Comparison of ENCODE assay signal across 15 cellular contexts in the genomic region with DNA sequence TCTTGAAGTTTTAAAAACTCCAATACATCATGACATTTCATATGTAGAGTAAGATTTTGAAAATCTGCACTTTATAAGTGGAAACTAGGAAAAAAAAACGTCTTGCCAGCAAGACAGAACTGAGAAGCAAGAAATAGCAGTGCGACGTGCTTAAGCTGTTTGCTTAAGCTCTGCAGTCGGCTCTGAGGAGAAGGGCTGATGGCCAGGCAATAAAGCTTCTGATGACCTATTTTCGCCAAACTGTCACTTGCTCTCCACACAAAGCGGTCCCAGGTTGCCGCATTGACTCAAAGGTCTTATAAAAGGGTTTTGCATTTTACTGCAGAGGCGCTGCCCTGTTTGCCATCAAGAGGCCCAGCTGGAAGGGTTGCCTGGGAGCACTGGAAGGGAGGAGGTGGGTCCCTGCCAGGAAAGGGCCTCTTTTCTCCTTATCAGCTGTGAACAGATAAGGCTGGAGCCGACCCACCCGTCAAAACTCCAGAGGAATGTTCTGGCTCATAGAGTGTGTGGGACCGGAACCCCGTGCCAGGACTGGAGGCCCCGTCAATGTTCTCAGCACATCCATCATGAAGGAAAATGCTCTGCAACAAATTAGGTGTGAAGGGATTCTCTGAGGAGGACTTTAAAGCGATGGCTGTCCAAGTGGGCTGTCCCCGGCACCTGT. TPM values are rescaled to one million over a fixed set of nuclear protein-coding genes. Genes with fewer than 3 reads are reported as not detected.
DNase-seq lines count a peak whose midpoint lies in the region; ATAC-seq, FAIRE-seq and TF ChIP-seq lines count a peak whose summit lies in the region.
"Not testable (repeated sequence)": the region's sequence is repeated elsewhere in the genome, so short reads cannot be mapped to it uniquely, and the experiment has no call there.
"Had no signal": no experiment of that assay in that cellular context is flagged by ENCODE, and none has a peak within 500 bp of the region (broad histone marks: within the 10 kb centered on the region; RNA-seq: fewer than 3 reads in every experiment).

No MANE protein-coding gene starts in this region.

- FAIRE-seq in H1 (lab: Jason Lieb, UNC) = peak; percentile 58
- FAIRE-seq in pancreas (lab: Jason Lieb, UNC) = not testable (repeated sequence)

- not testable (repeated sequence) for H4K8ac ChIP-seq in H1 (ENCODE audit: extremely low read depth, insufficient read depth, low read length)

- not testable (repeated sequence) for H2AFZ ChIP-seq in H1 (ENCODE audit: low read length)

- not testable (repeated sequence) for H2BK15ac ChIP-seq in H1 (ENCODE audit: low read length)

- H3K27me3 ChIP-seq in H1 (replicated peaks in 1 of 4; ENCODE audit: control insufficient read depth in 3 of 4, extremely low read depth in 1 of 4, insufficient read depth in 3 of 4, low read length in 3 of 4); heart right ventricle; right cardiac atrium (ENCODE audit: control insufficient read depth, insufficient read depth); pancreas: not testable (repeated sequence)

- not testable (repeated sequence) for H4K20me1 ChIP-seq in H1 (replicated peaks in 1 of 2; ENCODE audit: control insufficient read depth in 1 of 2, insufficient read depth in 2 of 2, low read length in 2 of 2)

- TF ChIP-seq RAD21 in H1 (IDR thresholded peaks at IDR 0.05 in 1 of 2, conservative IDR thresholded peaks at IDR 0.05 in 1 of 2; ENCODE audit: low read depth in 2 of 2, low read length in 2 of 2) = not testable (repeated sequence)

- H3K23ac ChIP-seq in H1 (ENCODE audit: insufficient read length) = not testable (repeated sequence)

- DNase-seq in H1 (ENCODE audit: low read depth in 1 of 2, low spot score in 2 of 2); Right ventricle myocardium inferior (ENCODE audit: missing footprints); heart right ventricle; right cardiac atrium; left colon; mucosa of descending colon; pancreas: not testable (repeated sequence)

- not testable (repeated sequence) for H3K79me2 ChIP-seq in H1 (ENCODE audit: control insufficient read depth in 1 of 2, insufficient read depth in 2 of 2, low read length in 2 of 2)

- not testable (repeated sequence) for H2BK20ac ChIP-seq in H1 (ENCODE audit: low read length)

- not testable (repeated sequence) for H3K9me3 ChIP-seq in H1 (ENCODE audit: insufficient read depth in 2 of 2, low read depth in 1 of 2, low read length in 1 of 2); heart right ventricle; right cardiac atrium (ENCODE audit: control insufficient read depth, low read length); mucosa of descending colon; pancreas

- H2BK120ac ChIP-seq in H1 (replicated peaks; ENCODE audit: low read depth, low read length) = not testable (repeated sequence)

- WGBS in H1 (ENCODE audit: extremely low coverage in 1 of 2, insufficient coverage in 1 of 2, insufficient read length in 1 of 2, insufficient replicate concordance in 2 of 2, low coverage in 1 of 2, low lambda C conversion rate in 2 of 2, missing lambda C conversion rate in 1 of 2), 2 experiments = 74% methylated on average over 5 of the region's 15 CpGs; no CpG with 5 or more reads in 1 of the 2 experiments
- WGBS in heart right ventricle, 2 donors = 11 to 26% methylated on average over 5 of the region's 15 CpGs
- WGBS in right cardiac atrium = 12% methylated on average over 5 of the region's 15 CpGs
- 38 to 42% methylated on average over 4 to 5 of the region's 15 CpGs for WGBS in pancreas, 2 donors

- not testable (repeated sequence) for TF ChIP-seq POLR2A in H1 (IDR thresholded peaks at IDR 0.05; ENCODE audit: control extremely low read depth in 1 of 2, low read depth in 2 of 2, low read length in 2 of 2)

- H2BK5ac ChIP-seq in H1 (ENCODE audit: low read depth, low read length) = not testable (repeated sequence)

- not testable (repeated sequence) for H3K79me1 ChIP-seq in H1 (ENCODE audit: low read depth, low read length)

- not testable (repeated sequence) for H3K4me1 ChIP-seq in H1 (replicated peaks in 1 of 4; ENCODE audit: control insufficient read depth in 3 of 4, insufficient read depth in 4 of 4, low read length in 3 of 4); heart right ventricle; right cardiac atrium (ENCODE audit: control insufficient read depth, insufficient read depth, low read length); mucosa of descending colon (ENCODE audit: low read depth); pancreas

- not testable (repeated sequence) for H2BK12ac ChIP-seq in H1 (ENCODE audit: low read depth, low read length)

- H3K4me3 ChIP-seq in H1 (ENCODE audit: extremely low read depth in 1 of 4, insufficient read depth in 2 of 4, low read depth in 3 of 4, low read length in 4 of 4); heart right ventricle; right cardiac atrium (ENCODE audit: low read length); mucosa of descending colon; pancreas: not testable (repeated sequence)

- not testable (repeated sequence) for H3K36me3 ChIP-seq in H1 (ENCODE audit: control insufficient read depth in 2 of 4, insufficient read depth in 4 of 4, low read length in 3 of 4); heart right ventricle; mucosa of descending colon (ENCODE audit: low read depth); pancreas

- intact Hi-C loops in Right ventricle myocardium inferior (cut with DNase I); heart right ventricle (cut with DNase I); right cardiac atrium (cut with DNase I); left colon (cut with DNase I, micrococcal nuclease); mucosa of descending colon (cut with DNase I, micrococcal nuclease); pancreas (cut with DNase I): not testable (repeated sequence)

- not testable (repeated sequence) for H3K4me2 ChIP-seq in H1 (ENCODE audit: insufficient read depth in 1 of 2, low read depth in 2 of 2, low read length in 2 of 2)

- POLR2A ChIA-PET in H1 (lab: Charles Lee; ENCODE audit: partially characterized antibody) = not testable (repeated sequence)

- H3K23me2 ChIP-seq in H1 (ENCODE audit: low read depth, low read length) = not testable (repeated sequence)

- H3K18ac ChIP-seq in H1 (ENCODE audit: extremely low read depth, low read length) = not testable (repeated sequence)

- TF ChIP-seq CTCF in H1 (IDR thresholded peaks at IDR 0.05; ENCODE audit: control extremely low read depth in 1 of 3, insufficient read depth in 1 of 3, low read depth in 1 of 3, low read length in 3 of 3); heart right ventricle (IDR thresholded peaks at IDR 0.05); mucosa of descending colon (IDR thresholded peaks at IDR 0.05); pancreas (IDR thresholded peaks at IDR 0.05): not testable (repeated sequence)

- peak; percentile 66 for ATAC-seq in Right ventricle myocardium inferior
- ATAC-seq in heart right ventricle = peak; percentile 42 to 68 (median 50)
- ATAC-seq in right cardiac atrium = peak; percentile 95 to 96
- ATAC-seq in left colon = peak; percentile 86
- peak; percentile 78 for ATAC-seq in mucosa of descending colon
- ATAC-seq in pancreas = peak in 3 of 4 donors; percentile 33 to 42 (median 39)

- not testable (repeated sequence) for TF ChIP-seq EP300 in H1 (IDR thresholded peaks at IDR 0.05; ENCODE audit: borderline replicate concordance in 1 of 2, low read depth in 2 of 2, low read length in 2 of 2)

- CTCF ChIA-PET in H1 (lab: Charles Lee; ENCODE audit: partially characterized antibody) = not testable (repeated sequence)

- not testable (repeated sequence) for H3K14ac ChIP-seq in H1 (ENCODE audit: insufficient read length)

- H3K56ac ChIP-seq in H1 (replicated peaks; ENCODE audit: insufficient read length, low read depth, low read length) = not testable (repeated sequence)

- not testable (repeated sequence) for H3K9ac ChIP-seq in H1 (replicated peaks in 1 of 4; ENCODE audit: extremely low read depth in 1 of 4, low read depth in 3 of 4, low read length in 3 of 4)

- not testable (repeated sequence) for H3K4ac ChIP-seq in H1 (replicated peaks; ENCODE audit: insufficient read length, low read depth, low read length)

- H3K27ac ChIP-seq in H1 (ENCODE audit: low read depth, low read length); heart right ventricle; right cardiac atrium (ENCODE audit: low read length); pancreas: not testable (repeated sequence)

- H4K5ac ChIP-seq in H1 (ENCODE audit: insufficient read length, low read depth, low read length) = not testable (repeated sequence)

- H4K91ac ChIP-seq in H1 (replicated peaks; ENCODE audit: insufficient read length, low read length) = not testable (repeated sequence)

- not testable (repeated sequence) for H2AK5ac ChIP-seq in H1 (ENCODE audit: low read depth, low read length)

RNA-seq across cellular contexts. Expression of gene CFC1, which starts 2.4 kb away (rescaled TPM):
- 0.31 TPM in 1 of 2 replicates, not detected in the other for total RNA-seq in H1 (2021; fragmentation: NEBNext Ultra II Directional; extraction: Animal tissue kit (Norgen Biotek cat#: 25700))
- polyA plus RNA-seq in H1 (2011; rRNA removed) = 0.14 and 0.49 TPM in 2 replicates
- 0.18 TPM for polyA plus RNA-seq in H1 (2011; cell fraction: cytosol; rRNA removed)
- polyA plus RNA-seq in H1 (2011; cell fraction: nucleus; rRNA removed) = 0.39 TPM
- polyA plus RNA-seq in H1 (2012, experiment 1 of 2) = 0.31 to 0.47 TPM in 2 of 4 replicates, not detected in the others
- polyA plus RNA-seq in H1 (2012, experiment 2 of 2) = 0.47 TPM
- polyA plus RNA-seq in H1 (2013, experiment 1 of 2) = 0.20 TPM
- polyA plus RNA-seq in H1 (2013, experiment 2 of 2) = 0.15 TPM
- polyA minus RNA-seq in H1 (2011; rRNA and poly(A)+ RNA removed) = not detected in 2 replicates
- polyA minus RNA-seq in H1 (2011; cell fraction: cytosol; rRNA and poly(A)+ RNA removed) = not detected
- 0.40 TPM for polyA minus RNA-seq in H1 (2011; cell fraction: nucleus; rRNA and poly(A)+ RNA removed)
- total RNA-seq in Right ventricle myocardium inferior = not detected
- total RNA-seq in heart right ventricle = not detected
- under 1 TPM in 1 of 2 donors, not detected in 1; 0.23 TPM for polyA plus RNA-seq in heart right ventricle
- total RNA-seq in right cardiac atrium = 1 to 10 TPM in 2 of 4 donors, under 1 TPM in 2; 0.44 to 2.8 (median 0.87) TPM
- polyA plus RNA-seq in right cardiac atrium = 0.25 TPM
- total RNA-seq in left colon = under 1 TPM; 0.58 to 0.73 TPM
- under 1 TPM; 0.28 to 0.92 (median 0.69) TPM for total RNA-seq in mucosa of descending colon
- 10 to 100 TPM in 3 of 6 donors, 1 to 10 TPM in 3; 3.0 to 64.6 (median 10.5) TPM for total RNA-seq in pancreas
- polyA plus RNA-seq in pancreas = 100 to 1,000 TPM; 207 to 385 TPM
- total RNA-seq: CD4-positive, alpha-beta T cell; CD8-positive, alpha-beta memory T cell; GM12878; GM23248 had no signal
- polyA plus RNA-seq: A549; CD14-positive monocyte; CD8-positive, alpha-beta memory T cell; GM12878; GM23248 had no signal

RNA-seq across cellular contexts. Expression of gene POTEJ, which starts 9.5 kb away (rescaled TPM):
- total RNA-seq in H1 (2021; fragmentation: NEBNext Ultra II Directional; extraction: Animal tissue kit (Norgen Biotek cat#: 25700)) = not detected in 2 replicates
- polyA plus RNA-seq in H1 (2011; rRNA removed) (0.08 TPM in 1 of 2 replicates, not detected in the other), heart right ventricle (not detected), right cardiac atrium (0.02 TPM), pancreas (under 1 TPM; 0.07 to 0.19 TPM)
- 0.04 TPM for polyA plus RNA-seq in H1 (2011; cell fraction: cytosol; rRNA removed)
- polyA plus RNA-seq in H1 (2011; cell fraction: nucleus; rRNA removed) = 0.21 TPM
- 0.08 TPM in 1 of 4 replicates, not detected in the others for polyA plus RNA-seq in H1 (2012, experiment 1 of 2)
- polyA plus RNA-seq in H1 (2012, experiment 2 of 2) = not detected
- polyA plus RNA-seq in H1 (2013, experiment 1 of 2) = not detected
- 0.02 TPM for polyA plus RNA-seq in H1 (2013, experiment 2 of 2)
- 0.32 and 0.54 TPM in 2 replicates for polyA minus RNA-seq in H1 (2011; rRNA and poly(A)+ RNA removed)
- polyA minus RNA-seq in H1 (2011; cell fraction: cytosol; rRNA and poly(A)+ RNA removed) = not detected
- 0.70 TPM for polyA minus RNA-seq in H1 (2011; cell fraction: nucleus; rRNA and poly(A)+ RNA removed)
- total RNA-seq in Right ventricle myocardium inferior (not detected), heart right ventricle (not detected), right cardiac atrium (1 to 10 TPM in 3 of 4 donors, under 1 TPM in 1; 0.25 to 2.4 (median 1.9) TPM), left colon (under 1 TPM; 0.08 to 0.15 TPM), mucosa of descending colon (under 1 TPM in 1 of 3 donors, not detected in 2; 0.10 TPM), pancreas (under 1 TPM in 2 of 6 donors, not detected in 4; 0.06 TPM)
- total RNA-seq: CD4-positive, alpha-beta T cell; CD8-positive, alpha-beta memory T cell; GM12878; GM23248; H4; H9 had no signal
- polyA plus RNA-seq: CD14-positive monocyte; CD8-positive, alpha-beta memory T cell; GM12878; GM23248 had no signal

Comparison
In these comparisons a context has a peak if more than half of its experiments do, and no peak if none do; other contexts are left out.
1. ATAC-seq: peak in every context shown above with its lines; median percentile 96 in right cardiac atrium; 86 in left colon; 78 in mucosa of descending colon; 66 in Right ventricle myocardium inferior; 50 in heart right ventricle; 39 in pancreas.